ENCODE assay signal across 8 cellular contexts in genomic region chr19:5987077-5987818, GRCh38. TPM values are rescaled to one million over a fixed set of nuclear protein-coding genes. Genes with fewer than 3 reads are reported as not detected.
A peak's percentile ranks its signal among the peaks of the same experiment; 100 is the strongest.
DNase-seq lines count a peak whose midpoint lies in the region; ATAC-seq and TF ChIP-seq lines count a peak whose summit lies in the region.

No MANE protein-coding gene starts in this region.

- H3K27ac ChIP-seq in HEK293 (ENCODE audit: extremely low read depth, low read depth, low read length) = no peak overlapping the region

- CTCF ChIA-PET in HEK293 (lab: Yijun Ruan, JAX) = interaction anchor here (0.6 to 8.4 kb wide), 35 partner anchors 8 to 876 kb away, joined by 3 to 146 read pairs (median 4); partner anchors contain the start of gene FUT6
- CTCF ChIA-PET in activated CD4-positive, alpha-beta memory T cell treated with anti-CD3 and anti-CD28 coated beads for 36 hours (lab: Charles Lee) = interaction anchor here (0.6 to 6.5 kb wide), 24 partner anchors 9 to 595 kb away, joined by 3 to 58 read pairs (median 4); partner anchors contain the start of genes NDUFA11 and NRTN

- peak; percentile 77 for TF ChIP-seq CTCF in HEK293 (tag by site-specific recombination; IDR thresholded peaks at IDR 0.05)

- no peaks in the 10 kb centered on the region for H3K9me3 ChIP-seq in HEK293 (ENCODE audit: control insufficient read depth, insufficient read depth, low read depth, low read length)

- peaks cover 30% of the 10 kb centered on the region for H3K4me1 Mint-ChIP-seq in activated CD4-positive, alpha-beta memory T cell treated with anti-CD3 and anti-CD28 coated beads for 36 hours (ENCODE audit: low read depth)
- peaks cover 7% of the 10 kb centered on the region for H3K4me1 Mint-ChIP-seq in memory B cell

- no peaks in the 10 kb centered on the region for H3K36me3 Mint-ChIP-seq in activated CD4-positive, alpha-beta memory T cell treated with anti-CD3 and anti-CD28 coated beads for 36 hours
- H3K36me3 Mint-ChIP-seq in memory B cell = no peaks in the 10 kb centered on the region

- DNase-seq in AG20443 (ENCODE audit: low spot score) (peak; percentile 81), NCI-H748 (lab: John Stamatoyannopoulos, UW; ENCODE audit: unreplicated experiment) (peak; percentile 80), memory B cell (ENCODE audit: low spot score in 2 of 2) (peak; percentile 61 to 62)
- peak; percentile 82 for DNase-seq in activated CD4-positive, alpha-beta memory T cell treated with anti-CD3 and anti-CD28 coated beads for 36 hours
- peak; percentile 68 for DNase-seq in effector CD4-positive, alpha-beta T cell
- peak; percentile 56 to 65 (median 56) for DNase-seq in stimulated activated CD4-positive, alpha-beta T cell treated with anti-CD3 and anti-CD28 coated beads, TNF-alpha, amount 100 ng/mL, for 48 hours (ENCODE audit: low read depth in 3 of 3)

- H3K36me3 ChIP-seq in HEK293 (ENCODE audit: control insufficient read depth in 2 of 2, insufficient read depth in 1 of 2, low read length in 2 of 2) = no peaks in the 10 kb centered on the region

- H3K4me1 ChIP-seq in HEK293 (ENCODE audit: control insufficient read depth, insufficient read depth, low read length) = no peaks in the 10 kb centered on the region

- ATAC-seq in memory B cell (ENCODE audit: low read depth) (peak; percentile 39), HG02642 (IDR thresholded peaks at IDR 0.05; ENCODE audit: poor library complexity, unreplicated experiment) (no peak)

- POLR2A ChIA-PET in HEK293 (lab: Yijun Ruan, JAX) = interaction anchor here (0.7 to 1.5 kb wide), 4 partner anchors 9 to 88 kb away, joined by 3 to 6 read pairs (median 4); partner anchors contain the start of gene RANBP3
- POLR2A ChIA-PET in activated CD4-positive, alpha-beta memory T cell treated with anti-CD3 and anti-CD28 coated beads for 36 hours (lab: Charles Lee) = no interaction called here

- no peaks in the 10 kb centered on the region for H3K9me3 Mint-ChIP-seq in activated CD4-positive, alpha-beta memory T cell treated with anti-CD3 and anti-CD28 coated beads for 36 hours
- H3K9me3 Mint-ChIP-seq in memory B cell = no peaks in the 10 kb centered on the region

- H3K4me3 ChIP-seq in HEK293 (ENCODE audit: low read depth, low read length) = peak overlapping the region; percentile 23

- intact Hi-C loops in activated CD4-positive, alpha-beta memory T cell treated with anti-CD3 and anti-CD28 coated beads for 36 hours (cut with micrococcal nuclease) = loop anchor here (1.0 kb wide), 2 partner anchors 35 to 138 kb away; no protein-coding TSS in a partner anchor

- no peaks in the 10 kb centered on the region for H3K27me3 Mint-ChIP-seq in activated CD4-positive, alpha-beta memory T cell treated with anti-CD3 and anti-CD28 coated beads for 36 hours
- peaks cover 4% of the 10 kb centered on the region for H3K27me3 Mint-ChIP-seq in memory B cell

- H3K4me3 Mint-ChIP-seq in activated CD4-positive, alpha-beta memory T cell treated with anti-CD3 and anti-CD28 coated beads for 36 hours = peak overlapping the region; percentile 67
- H3K4me3 Mint-ChIP-seq in memory B cell = peak overlapping the region; percentile 78

- no peak overlapping the region for H3K27ac Mint-ChIP-seq in activated CD4-positive, alpha-beta memory T cell treated with anti-CD3 and anti-CD28 coated beads for 36 hours
- peak overlapping the region; percentile 33 for H3K27ac Mint-ChIP-seq in memory B cell

TF ChIP-seq in HEK293, 187 proteins besides CTCF, POLR2A, EP300 and RAD21:
- TF ChIP-seq TCF7L2 (IDR thresholded peaks at IDR 0.05; ENCODE audit: borderline replicate concordance, low read depth, low read length) (peak; percentile 36; the same call in 1 of the 2 replicates), ZNF335 (tag by site-specific recombination; conservative IDR thresholded peaks at IDR 0.05) (0 out of 2 replicates have a peak, but pooled peaks have one; percentile 8), ZNF549 (tag by site-specific recombination; IDR thresholded peaks at IDR 0.05) (no peak), SP7 (tag by site-specific recombination; IDR thresholded peaks at IDR 0.05) (0 out of 2 replicates have a peak, but pooled peaks have one; percentile 22), ZNF366 (tag by site-specific recombination; conservative IDR thresholded peaks at IDR 0.05) (0 out of 2 replicates have a peak, but pooled peaks have one; percentile 23), ZNF629 (tag by site-specific recombination; IDR thresholded peaks at IDR 0.05) (0 out of 2 replicates have a peak, but pooled peaks have one; percentile 15), ZNF768 (tag by site-specific recombination; IDR thresholded peaks at IDR 0.05) (no peak), PRDM10 (tag by site-specific recombination; IDR thresholded peaks at IDR 0.05) (peak; percentile 54), OSR2 (tag by site-specific recombination; IDR thresholded peaks at IDR 0.05) (0 out of 2 replicates have a peak, but pooled peaks have one; percentile 28), ZNF596 (tag by site-specific recombination; IDR thresholded peaks at IDR 0.05) (no peak), ZNF654 (tag by site-specific recombination; IDR thresholded peaks at IDR 0.05; ENCODE audit: low read depth) (peak; percentile 93), ZBTB17 (tag by site-specific recombination; IDR thresholded peaks at IDR 0.05) (peak; percentile 56)
- TF ChIP-seq, protein P1, sequence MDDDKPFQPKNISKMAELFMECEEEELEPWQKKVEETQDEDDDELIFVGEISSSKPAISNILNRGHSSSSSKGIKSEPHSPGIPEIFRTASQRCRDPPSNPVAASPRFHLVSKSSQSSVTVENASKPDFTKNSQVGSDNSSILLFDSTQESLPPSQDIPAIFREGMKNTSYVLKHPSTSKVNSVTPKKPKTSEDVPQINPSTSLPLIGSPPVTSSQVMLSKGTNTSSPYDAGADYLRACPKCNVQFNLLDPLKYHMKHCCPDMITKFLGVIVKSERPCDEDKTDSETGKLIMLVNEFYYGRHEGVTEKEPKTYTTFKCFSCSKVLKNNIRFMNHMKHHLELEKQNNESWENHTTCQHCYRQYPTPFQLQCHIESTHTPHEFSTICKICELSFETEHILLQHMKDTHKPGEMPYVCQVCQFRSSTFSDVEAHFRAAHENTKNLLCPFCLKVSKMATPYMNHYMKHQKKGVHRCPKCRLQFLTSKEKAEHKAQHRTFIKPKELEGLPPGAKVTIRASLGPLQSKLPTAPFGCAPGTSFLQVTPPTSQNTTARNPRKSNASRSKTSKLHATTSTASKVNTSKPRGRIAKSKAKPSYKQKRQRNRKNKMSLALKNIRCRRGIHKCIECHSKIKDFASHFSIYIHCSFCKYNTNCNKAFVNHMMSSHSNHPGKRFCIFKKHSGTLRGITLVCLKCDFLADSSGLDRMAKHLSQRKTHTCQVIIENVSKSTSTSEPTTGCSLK (tag by site-specific recombination; IDR thresholded peaks at IDR 0.05) = no peak
- TF ChIP-seq, protein P2, sequence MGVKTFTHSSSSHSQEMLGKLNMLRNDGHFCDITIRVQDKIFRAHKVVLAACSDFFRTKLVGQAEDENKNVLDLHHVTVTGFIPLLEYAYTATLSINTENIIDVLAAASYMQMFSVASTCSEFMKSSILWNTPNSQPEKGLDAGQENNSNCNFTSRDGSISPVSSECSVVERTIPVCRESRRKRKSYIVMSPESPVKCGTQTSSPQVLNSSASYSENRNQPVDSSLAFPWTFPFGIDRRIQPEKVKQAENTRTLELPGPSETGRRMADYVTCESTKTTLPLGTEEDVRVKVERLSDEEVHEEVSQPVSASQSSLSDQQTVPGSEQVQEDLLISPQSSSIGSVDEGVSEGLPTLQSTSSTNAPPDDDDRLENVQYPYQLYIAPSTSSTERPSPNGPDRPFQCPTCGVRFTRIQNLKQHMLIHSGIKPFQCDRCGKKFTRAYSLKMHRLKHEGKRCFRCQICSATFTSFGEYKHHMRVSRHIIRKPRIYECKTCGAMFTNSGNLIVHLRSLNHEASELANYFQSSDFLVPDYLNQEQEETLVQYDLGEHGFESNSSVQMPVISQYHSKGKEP (tag by site-specific recombination; IDR thresholded peaks at IDR 0.05) = peak; percentile 85
- TF ChIP-seq, protein P3, sequence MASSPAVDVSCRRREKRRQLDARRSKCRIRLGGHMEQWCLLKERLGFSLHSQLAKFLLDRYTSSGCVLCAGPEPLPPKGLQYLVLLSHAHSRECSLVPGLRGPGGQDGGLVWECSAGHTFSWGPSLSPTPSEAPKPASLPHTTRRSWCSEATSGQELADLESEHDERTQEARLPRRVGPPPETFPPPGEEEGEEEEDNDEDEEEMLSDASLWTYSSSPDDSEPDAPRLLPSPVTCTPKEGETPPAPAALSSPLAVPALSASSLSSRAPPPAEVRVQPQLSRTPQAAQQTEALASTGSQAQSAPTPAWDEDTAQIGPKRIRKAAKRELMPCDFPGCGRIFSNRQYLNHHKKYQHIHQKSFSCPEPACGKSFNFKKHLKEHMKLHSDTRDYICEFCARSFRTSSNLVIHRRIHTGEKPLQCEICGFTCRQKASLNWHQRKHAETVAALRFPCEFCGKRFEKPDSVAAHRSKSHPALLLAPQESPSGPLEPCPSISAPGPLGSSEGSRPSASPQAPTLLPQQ (tag by site-specific recombination; IDR thresholded peaks at IDR 0.05) = peak; percentile 40; the same call in 1 of the 2 replicates

RNA-seq across cellular contexts. Expression of gene RANBP3, which starts 9.3 kb away (rescaled TPM):
- 10 to 100 TPM; 78.1 to 81.3 TPM for total RNA-seq in activated CD4-positive, alpha-beta memory T cell treated with anti-CD3 and anti-CD28 coated beads for 36 hours
